ENCODE assay signal across 6 cellular contexts in the genomic region with DNA sequence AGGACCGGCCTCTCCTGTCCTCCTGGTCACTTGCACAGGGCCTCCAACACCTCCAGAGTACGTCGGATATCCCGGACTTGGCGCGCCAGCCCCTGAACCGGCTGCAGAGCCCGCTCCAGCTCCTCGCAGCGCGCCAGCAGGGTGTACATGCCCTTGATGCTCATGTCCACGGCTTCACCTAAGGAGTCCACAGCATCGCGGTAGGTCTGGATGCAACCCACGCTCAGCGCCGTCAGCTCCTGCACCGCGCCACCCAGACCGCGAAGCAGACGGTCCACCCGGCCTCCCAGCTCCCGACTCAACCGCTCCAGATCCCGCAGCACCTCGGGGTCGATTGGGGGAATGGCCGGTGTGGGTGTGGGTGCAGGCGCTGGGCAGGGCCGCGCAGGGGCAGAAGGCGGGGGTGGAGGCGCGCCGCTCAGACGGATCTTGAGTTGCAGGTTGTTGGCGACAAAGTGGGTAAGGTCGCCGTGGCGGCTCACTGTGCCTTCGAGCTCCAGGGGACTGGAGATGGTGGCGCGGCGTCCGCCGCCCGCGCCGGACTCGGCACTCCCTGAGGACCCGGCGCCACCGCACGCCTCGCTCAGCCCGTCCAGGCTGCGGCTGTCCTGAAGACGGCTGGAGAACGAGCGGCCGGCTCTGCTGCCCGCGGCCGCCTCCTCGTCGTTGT. TPM values are rescaled to one million over a fixed set of nuclear protein-coding genes. Genes with fewer than 3 reads are reported as not detected.
DNase-seq lines count a peak whose midpoint lies in the region; ATAC-seq and TF ChIP-seq lines count a peak whose summit lies in the region.

No MANE protein-coding gene starts in this region.

- intact Hi-C loops in naive thymus-derived CD4-positive, alpha-beta T cell (cut with micrococcal nuclease) = loop anchor here in 1 of 2 donors (1.0 kb wide), 1 partner anchor 99 kb away; a partner anchor contains a TSS

- no peaks in the 10 kb centered on the region for H3K36me3 Mint-ChIP-seq in naive thymus-derived CD4-positive, alpha-beta T cell
- no peaks in the 10 kb centered on the region for H3K36me3 Mint-ChIP-seq in glutamatergic neuron (ENCODE audit: unreplicated experiment)

- POLR2A ChIA-PET in naive thymus-derived CD4-positive, alpha-beta T cell (lab: Charles Lee) = interaction anchor here (0.5 to 25.9 kb wide), 15 partner anchors 11 to 106 kb away, joined by 3 to 820 read pairs (median 30); a partner anchor contains a TSS

- peak overlapping the region in 3 of 9 donors; percentile 81 to 94 (median 94) for H3K27ac Mint-ChIP-seq in naive thymus-derived CD4-positive, alpha-beta T cell
- H3K27ac Mint-ChIP-seq in glutamatergic neuron (ENCODE audit: unreplicated experiment) = no peak overlapping the region

- no peaks in the 10 kb centered on the region for H3K27me3 Mint-ChIP-seq in naive thymus-derived CD4-positive, alpha-beta T cell
- peaks cover 11% of the 10 kb centered on the region for H3K27me3 Mint-ChIP-seq in glutamatergic neuron (ENCODE audit: unreplicated experiment)

- no peak overlapping the region for H3K4me3 Mint-ChIP-seq in naive thymus-derived CD4-positive, alpha-beta T cell
- no peak overlapping the region for H3K4me3 Mint-ChIP-seq in glutamatergic neuron (ENCODE audit: unreplicated experiment)

- CTCF ChIA-PET in naive thymus-derived CD4-positive, alpha-beta T cell (lab: Charles Lee) = interaction anchor here (0.9 to 6.8 kb wide), 8 partner anchors 9 to 70 kb away, joined by 3 to 33 read pairs (median 6); a partner anchor contains a TSS

- H3K4me1 Mint-ChIP-seq in naive thymus-derived CD4-positive, alpha-beta T cell = peaks cover 10 to 17% (median 13%) of the 10 kb centered on the region in 7 donors
- peaks cover 6% of the 10 kb centered on the region for H3K4me1 Mint-ChIP-seq in glutamatergic neuron (ENCODE audit: low read depth, unreplicated experiment)

- no peak overlapping the region for H3K9ac ChIP-seq in HUES48 (ENCODE audit: low read depth, low read length)

- H3K9me3 Mint-ChIP-seq in naive thymus-derived CD4-positive, alpha-beta T cell = peaks cover 0 to 4% (median 0%) of the 10 kb centered on the region in 11 donors
- H3K9me3 Mint-ChIP-seq in glutamatergic neuron (ENCODE audit: unreplicated experiment) = peaks cover 9% of the 10 kb centered on the region

- peaks cover 8% of the 10 kb centered on the region for H3K4me1 ChIP-seq in HUES48 (ENCODE audit: control insufficient read depth, insufficient read depth, low read length)
- peaks cover 33 to 38% of the 10 kb centered on the region in 2 donors for H3K4me1 ChIP-seq in naive thymus-derived CD4-positive, alpha-beta T cell (ENCODE audit: control insufficient read depth in 2 of 2, insufficient read depth in 2 of 2, low read length in 2 of 2)

- DNase-seq in astrocyte of the hippocampus (ENCODE audit: low read depth, low spot score) = peak; percentile 40
- DNase-seq in naive thymus-derived CD4-positive, alpha-beta T cell = peak in 8 of 9 donors; percentile 21 to 49 (median 38)
- DNase-seq in glutamatergic neuron = no peak
- DNase-seq in NCI-H446 treated with DMSO at 0.1 percent for 48 hours (lab: John Stamatoyannopoulos, UW) = no peak

- H3K9me3 ChIP-seq in HUES48 (ENCODE audit: control insufficient read depth, insufficient read depth, low read length) = no peaks in the 10 kb centered on the region
- H3K9me3 ChIP-seq in naive thymus-derived CD4-positive, alpha-beta T cell (ENCODE audit: control insufficient read depth in 2 of 3, low read length in 3 of 3) = no peaks in the 10 kb centered on the region

- ATAC-seq in naive thymus-derived CD4-positive, alpha-beta T cell = no peak
- ATAC-seq in HG02610 (IDR thresholded peaks at IDR 0.05; ENCODE audit: unreplicated experiment) = no peak

- no peak for TF ChIP-seq CTCF in glutamatergic neuron (IDR thresholded peaks at IDR 0.05; ENCODE audit: partially characterized antibody, unreplicated experiment)

- peaks cover 13% of the 10 kb centered on the region for H3K27me3 ChIP-seq in HUES48 (ENCODE audit: control insufficient read depth, insufficient read depth, low read length)
- H3K27me3 ChIP-seq in naive thymus-derived CD4-positive, alpha-beta T cell (ENCODE audit: control insufficient read depth in 2 of 2, insufficient read depth in 2 of 2, low read length in 2 of 2) = no peaks in the 10 kb centered on the region

- H3K36me3 ChIP-seq in HUES48 (ENCODE audit: control insufficient read depth, insufficient read depth, low read length) = no peaks in the 10 kb centered on the region
- H3K36me3 ChIP-seq in naive thymus-derived CD4-positive, alpha-beta T cell (ENCODE audit: control insufficient read depth in 2 of 3, insufficient read depth in 3 of 3, low read length in 3 of 3) = peaks cover 0 to 11% (median 0%) of the 10 kb centered on the region in 3 experiments

- H3K27ac ChIP-seq in HUES48 (ENCODE audit: low read depth, low read length) = no peak overlapping the region
- H3K27ac ChIP-seq in naive thymus-derived CD4-positive, alpha-beta T cell (ENCODE audit: low read depth, low read length) = peak overlapping the region; percentile 87

- peak overlapping the region; percentile 78 for H3K4me3 ChIP-seq in HUES48 (ENCODE audit: low read depth, low read length)
- peak overlapping the region; percentile 91 for H3K4me3 ChIP-seq in naive thymus-derived CD4-positive, alpha-beta T cell (ENCODE audit: low read length)

RNA-seq across cellular contexts. Expression of a gene that starts 0.8 kb away (rescaled TPM):
- 10 to 100 TPM in 3 of 5 experiments, 1 to 10 TPM in 2; 5.4 to 16.1 (median 13.4) TPM for total RNA-seq in naive thymus-derived CD4-positive, alpha-beta T cell
- polyA plus RNA-seq in naive thymus-derived CD4-positive, alpha-beta T cell = 10 to 100 TPM; 16.7 to 23.7 TPM
- total RNA-seq in glutamatergic neuron (ENCODE audit: unreplicated experiment) = 14.2 TPM

RNA-seq across cellular contexts. Expression of a gene that starts 13.0 kb away (rescaled TPM):
- 10 to 100 TPM; 23.1 to 49.7 (median 26.5) TPM for total RNA-seq in naive thymus-derived CD4-positive, alpha-beta T cell
- 10 to 100 TPM; 40.4 to 45.9 TPM for polyA plus RNA-seq in naive thymus-derived CD4-positive, alpha-beta T cell
- 12.8 TPM for total RNA-seq in glutamatergic neuron (ENCODE audit: unreplicated experiment)

RNA-seq across cellular contexts. Expression of a gene that starts 21.2 kb away (rescaled TPM):
- 10 to 100 TPM in 1 of 5 experiments, 1 to 10 TPM in 4; 1.1 to 97.7 (median 1.3) TPM for total RNA-seq in naive thymus-derived CD4-positive, alpha-beta T cell
- not detected for polyA plus RNA-seq in naive thymus-derived CD4-positive, alpha-beta T cell
- total RNA-seq in glutamatergic neuron (ENCODE audit: unreplicated experiment) = 17.3 TPM

RNA-seq across cellular contexts. Expression of a gene that starts 26.4 kb away (rescaled TPM):
- total RNA-seq in naive thymus-derived CD4-positive, alpha-beta T cell = 100 to 1,000 TPM in 4 of 5 experiments, 10 to 100 TPM in 1; 87.1 to 256 (median 210) TPM
- polyA plus RNA-seq in naive thymus-derived CD4-positive, alpha-beta T cell = 10 to 100 TPM; 75.0 to 75.1 TPM
- total RNA-seq in glutamatergic neuron (ENCODE audit: unreplicated experiment) = 117 TPM

RNA-seq across cellular contexts. Expression of a gene that starts 37.0 kb away (rescaled TPM):
- total RNA-seq in naive thymus-derived CD4-positive, alpha-beta T cell = 1,000 to 10,000 TPM in 2 of 5 experiments, 10 to 100 TPM in 3; 40.1 to 1,786 (median 95.0) TPM
- polyA plus RNA-seq in naive thymus-derived CD4-positive, alpha-beta T cell = 10 to 100 TPM in 1 of 2 donors, 1 to 10 TPM in 1; 7.9 to 12.1 TPM
- total RNA-seq in glutamatergic neuron (ENCODE audit: unreplicated experiment) = 64.6 TPM

Comparison
In these comparisons a context has a peak if more than half of its experiments do, and no peak if none do; other contexts are left out.
1. DNase-seq: peak in astrocyte of the hippocampus (single experiment) and naive thymus-derived CD4-positive, alpha-beta T cell (8 of 9); none in glutamatergic neuron (single experiment) and NCI-H446 treated with DMSO at 0.1 percent for 48 hours (single experiment).